8 cellular contexts compared by ENCODE assay signal in genomic region chr22:22593964-22594656, GRCh38. TPM values are rescaled to one million over a fixed set of nuclear protein-coding genes. Genes with fewer than 3 reads are reported as not detected.
A peak's percentile ranks its signal among the peaks of the same experiment; 100 is the strongest.
DNase-seq lines count a peak whose midpoint lies in the region; ATAC-seq, FAIRE-seq and TF ChIP-seq lines count a peak whose summit lies in the region.

No MANE protein-coding gene starts in this region.

- FAIRE-seq in H54 (lab: Jason Lieb, UNC), result peak; percentile 36
- no peak for FAIRE-seq in small intestine (lab: Jason Lieb, UNC)

- ATAC-seq in CD4-positive, CD25-positive, alpha-beta regulatory T cell (ENCODE audit: low read depth in 2 of 2), result peak; percentile 28 to 48
- peak; percentile 66 for ATAC-seq in activated T-helper 17 cell treated with anti-CD3 and anti-CD28 coated beads, Interleukin-2, amount 50 U/mL, for 72 hours (replicated peaks)
- ATAC-seq in GM21381 (IDR thresholded peaks at IDR 0.05; ENCODE audit: unreplicated experiment) (no peak), GM18519 (IDR thresholded peaks at IDR 0.05; ENCODE audit: low FRiP score, unreplicated experiment) (no peak)

- peaks cover 0 to 3% (median 0%) of the 10 kb centered on the region in 7 donors for H3K9me3 Mint-ChIP-seq in CD4-positive, CD25-positive, alpha-beta regulatory T cell
- no peaks in the 10 kb centered on the region for H3K9me3 Mint-ChIP-seq in activated T-helper 17 cell treated with anti-CD3 and anti-CD28 coated beads, Interleukin-2, amount 50 U/mL, for 72 hours

- H3K27me3 ChIP-seq in CD4-positive, CD25-positive, alpha-beta regulatory T cell (ENCODE audit: control insufficient read depth, insufficient read depth, low read length), result no peaks in the 10 kb centered on the region
- no peaks in the 10 kb centered on the region for H3K27me3 ChIP-seq in small intestine (ENCODE audit: control insufficient read depth in 2 of 2, insufficient read depth in 2 of 2, low read length in 2 of 2)

- H3K4me1 Mint-ChIP-seq in CD4-positive, CD25-positive, alpha-beta regulatory T cell, result no peaks in the 10 kb centered on the region
- H3K4me1 Mint-ChIP-seq in activated T-helper 17 cell treated with anti-CD3 and anti-CD28 coated beads, Interleukin-2, amount 50 U/mL, for 72 hours, result no peaks in the 10 kb centered on the region

- intact Hi-C loops in head of caudate nucleus (cut with DNase I), result no loop called here

- no peaks in the 10 kb centered on the region for H3K4me1 ChIP-seq in CD4-positive, CD25-positive, alpha-beta regulatory T cell (ENCODE audit: control insufficient read depth, insufficient read depth, low read length, poor library complexity, severe bottlenecking)
- H3K4me1 ChIP-seq in small intestine (ENCODE audit: control insufficient read depth in 2 of 2, insufficient read depth in 1 of 2, low read depth in 1 of 2, low read length in 1 of 2), result no peaks in the 10 kb centered on the region

- no peaks in the 10 kb centered on the region for H3K9me3 ChIP-seq in CD4-positive, CD25-positive, alpha-beta regulatory T cell (ENCODE audit: control insufficient read depth in 2 of 2, low read length in 2 of 2)
- no peaks in the 10 kb centered on the region for H3K9me3 ChIP-seq in small intestine (ENCODE audit: control insufficient read depth, low read depth)

- no peak overlapping the region for H3K27ac Mint-ChIP-seq in CD4-positive, CD25-positive, alpha-beta regulatory T cell
- H3K27ac Mint-ChIP-seq in activated T-helper 17 cell treated with anti-CD3 and anti-CD28 coated beads, Interleukin-2, amount 50 U/mL, for 72 hours, result peak overlapping the region; percentile 24

- H3K27ac ChIP-seq in CD4-positive, CD25-positive, alpha-beta regulatory T cell (ENCODE audit: insufficient read depth, low read length, poor library complexity, severe bottlenecking), result no peak overlapping the region
- no peak overlapping the region for H3K27ac ChIP-seq in small intestine (ENCODE audit: low read depth in 1 of 2, low read length in 1 of 2)

- H3K4me3 Mint-ChIP-seq in CD4-positive, CD25-positive, alpha-beta regulatory T cell, result no peak overlapping the region
- H3K4me3 Mint-ChIP-seq in activated T-helper 17 cell treated with anti-CD3 and anti-CD28 coated beads, Interleukin-2, amount 50 U/mL, for 72 hours, result no peak overlapping the region

- no peak for TF ChIP-seq POLR2A in H54 (IDR thresholded peaks at IDR 0.05; ENCODE audit: low read depth, low read length)

- DNase-seq in CD4-positive, CD25-positive, alpha-beta regulatory T cell, result peak; percentile 15 to 69 (median 34)
- DNase-seq in H54 (ENCODE audit: insufficient read length, low spot score) (peak; percentile 15), OCI-M1 (lab: John Stamatoyannopoulos, UW) (peak; percentile 86), head of caudate nucleus (peak in 41 of 42 donors; percentile 11 to 73 (median 42)), small intestine (peak; percentile 33)

- no peaks in the 10 kb centered on the region for H3K36me3 ChIP-seq in CD4-positive, CD25-positive, alpha-beta regulatory T cell (ENCODE audit: control insufficient read depth, insufficient read depth, low read length)
- no peaks in the 10 kb centered on the region for H3K36me3 ChIP-seq in small intestine (ENCODE audit: control insufficient read depth in 2 of 2, insufficient read depth in 2 of 2, low read length in 2 of 2)

- no peaks in the 10 kb centered on the region for H3K36me3 Mint-ChIP-seq in CD4-positive, CD25-positive, alpha-beta regulatory T cell
- H3K36me3 Mint-ChIP-seq in activated T-helper 17 cell treated with anti-CD3 and anti-CD28 coated beads, Interleukin-2, amount 50 U/mL, for 72 hours (ENCODE audit: low read depth), result no peaks in the 10 kb centered on the region

- H3K4me3 ChIP-seq in CD4-positive, CD25-positive, alpha-beta regulatory T cell (ENCODE audit: low read depth, low read length), result no peak overlapping the region
- no peak overlapping the region for H3K4me3 ChIP-seq in small intestine (ENCODE audit: low read depth in 1 of 2, low read length in 2 of 2)

- peaks cover 16% of the 10 kb centered on the region for H3K27me3 Mint-ChIP-seq in CD4-positive, CD25-positive, alpha-beta regulatory T cell
- H3K27me3 Mint-ChIP-seq in activated T-helper 17 cell treated with anti-CD3 and anti-CD28 coated beads, Interleukin-2, amount 50 U/mL, for 72 hours, result peaks cover 7% of the 10 kb centered on the region

- WGBS in small intestine, 3 donors, result 46 to 51% (median 51%) methylated on average over 10 of the region's 10 CpGs

RNA-seq across cellular contexts. Expression of gene PRAME, which starts 35.0 kb away (rescaled TPM):
- total RNA-seq in CD4-positive, CD25-positive, alpha-beta regulatory T cell, result not detected
- not detected for polyA plus RNA-seq in CD4-positive, CD25-positive, alpha-beta regulatory T cell
- total RNA-seq in activated T-helper 17 cell treated with anti-CD3 and anti-CD28 coated beads, Interleukin-2, amount 50 U/mL, for 72 hours, result not detected
- polyA plus RNA-seq in small intestine, result not detected

RNA-seq across cellular contexts. Expression of gene GGTLC2, which starts 50.3 kb away (rescaled TPM):
- not detected for total RNA-seq in CD4-positive, CD25-positive, alpha-beta regulatory T cell
- polyA plus RNA-seq in CD4-positive, CD25-positive, alpha-beta regulatory T cell, result under 1 TPM in 1 of 4 donors, not detected in 3; 0.24 TPM
- not detected for total RNA-seq in activated T-helper 17 cell treated with anti-CD3 and anti-CD28 coated beads, Interleukin-2, amount 50 U/mL, for 72 hours
- polyA plus RNA-seq in small intestine, result not detected

Comparison
In these comparisons a context has a peak if more than half of its experiments do, and no peak if none do; other contexts are left out.
1. ATAC-seq: peak in CD4-positive, CD25-positive, alpha-beta regulatory T cell (2 of 2) and activated T-helper 17 cell treated with anti-CD3 and anti-CD28 coated beads, Interleukin-2, amount 50 U/mL, for 72 hours (single experiment); none in GM21381 (single experiment) and GM18519 (single experiment).
2. DNase-seq: peak in every context shown above with its lines; median percentile 86 in OCI-M1; 42 in head of caudate nucleus; 34 in CD4-positive, CD25-positive, alpha-beta regulatory T cell; 33 in small intestine; 15 in H54.